Comparison of ENCODE assay signal across 26 cellular contexts in the genomic region with DNA sequence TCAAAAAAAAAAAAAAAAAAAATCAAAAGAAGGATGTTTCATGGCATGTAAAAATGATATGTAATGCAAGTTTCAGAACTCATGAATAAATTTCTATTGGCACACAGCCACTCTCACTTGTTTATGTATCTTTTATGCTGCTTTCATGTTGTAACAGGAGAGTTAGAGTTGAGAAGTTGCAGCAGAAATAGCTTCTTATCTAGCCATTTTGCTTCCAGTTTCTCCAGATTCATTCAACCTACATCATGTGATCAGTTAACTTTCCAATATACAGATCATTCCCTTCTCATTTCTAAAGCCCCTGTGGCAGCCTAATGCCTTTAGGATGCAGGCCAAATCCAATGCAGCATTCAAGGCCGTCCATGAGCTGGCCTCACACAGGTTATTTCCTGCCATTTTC. TPM values are rescaled to one million over a fixed set of nuclear protein-coding genes. Genes with fewer than 3 reads are reported as not detected.
A peak's percentile ranks its signal among the peaks of the same experiment; 100 is the strongest.
DNase-seq lines count a peak whose midpoint lies in the region; ATAC-seq and TF ChIP-seq lines count a peak whose summit lies in the region.
"Had no signal": no experiment of that assay in that cellular context is flagged by ENCODE, and none has a peak within 500 bp of the region (broad histone marks: within the 10 kb centered on the region; RNA-seq: fewer than 3 reads in every experiment).

No MANE protein-coding gene starts in this region.

- no peaks in the 10 kb centered on the region for H3K79me2 ChIP-seq in mammary epithelial cell (ENCODE audit: insufficient read depth, low read length)

- H3K9ac ChIP-seq in mammary epithelial cell (ENCODE audit: insufficient read depth, low read length), result no peak overlapping the region
- H3K9ac ChIP-seq: GM23248 had no signal

- no peaks in the 10 kb centered on the region for H3K9me3 Mint-ChIP-seq in MCF 10A (ENCODE audit: unreplicated experiment)
- H3K9me3 Mint-ChIP-seq: activated CD4-positive, alpha-beta memory T cell treated with anti-CD3 and anti-CD28 coated beads, Interleukin-2, amount 10 ng/mL, durations not matched to agents 7 days and 5 days; CD4-positive, alpha-beta memory T cell; central memory CD8-positive, alpha-beta T cell had no signal

- H3K4me1 ChIP-seq in mammary epithelial cell (ENCODE audit: insufficient read depth, low read length) (no peaks in the 10 kb centered on the region), foreskin keratinocyte (peaks cover 7% of the 10 kb centered on the region), ovary (ENCODE audit: insufficient read depth) (peaks cover 1% of the 10 kb centered on the region), uterus (no peaks in the 10 kb centered on the region)

- H2AFZ ChIP-seq in mammary epithelial cell (ENCODE audit: low read depth, low read length), result no peak overlapping the region
- H2AFZ ChIP-seq: GM23248 had no signal

- TF ChIP-seq EP300 in ovary (IDR thresholded peaks at IDR 0.05), result no peak

- H3K27me3 ChIP-seq in mammary epithelial cell (ENCODE audit: insufficient read depth, low read length) (no peaks in the 10 kb centered on the region), foreskin keratinocyte (no peaks in the 10 kb centered on the region), ovary (no peaks in the 10 kb centered on the region), uterus (no peaks in the 10 kb centered on the region)
- H3K27me3 ChIP-seq: heart left ventricle, thyroid gland had no signal

- H3K36me3 ChIP-seq in mammary epithelial cell (ENCODE audit: insufficient read depth, low read length) (no peaks in the 10 kb centered on the region), ovary (no peaks in the 10 kb centered on the region), uterus (no peaks in the 10 kb centered on the region)
- H3K36me3 ChIP-seq: heart left ventricle, thyroid gland had no signal

- no peak for ATAC-seq in foreskin keratinocyte
- ATAC-seq in HG03159 (IDR thresholded peaks at IDR 0.05; ENCODE audit: unreplicated experiment), result no peak
- ATAC-seq: activated CD4-positive, CD25-positive, alpha-beta regulatory T cell treated with anti-CD3 and anti-CD28 coated beads, Interleukin-2, amount 50 U/mL, for 24 hours; heart left ventricle; stimulated activated naive CD8-positive, alpha-beta T cell treated with anti-CD3 and anti-CD28 coated beads, Interleukin-15, Interleukin-2, amounts not matched to agents 100 U/mL and 50 U/mL, for 24 hours had no signal

- H3K9me3 ChIP-seq in mammary epithelial cell (replicated peaks; ENCODE audit: insufficient read depth, low read length) (no peaks in the 10 kb centered on the region), ovary (no peaks in the 10 kb centered on the region), uterus (no peaks in the 10 kb centered on the region)
- H3K9me3 ChIP-seq: heart left ventricle, thyroid gland had no signal

- peak; percentile 8 for DNase-seq in mammary epithelial cell
- no peak for DNase-seq in MCF 10A (ENCODE audit: unreplicated experiment)
- peak; percentile 13 to 14 for DNase-seq in cardiac fibroblast (ENCODE audit: low read depth in 2 of 2)
- DNase-seq in foreskin keratinocyte, result peak; percentile 22 to 56
- no peak for DNase-seq in NCI-H1930 (lab: John Stamatoyannopoulos, UW)
- no peak for DNase-seq in ovary
- no peak for DNase-seq in uterus
- DNase-seq: activated CD4-positive, alpha-beta memory T cell treated with anti-CD3 and anti-CD28 coated beads, Interleukin-2, amount 10 ng/mL, durations not matched to agents 7 days and 5 days; activated CD8-positive, alpha-beta memory T cell treated with anti-CD3 and anti-CD28 coated beads, Interleukin-2, amount 50 U/mL, for 48 hours; activated naive CD4-positive, alpha-beta T cell treated with anti-CD3 and anti-CD28 coated beads, Interleukin-2, amount 50 U/mL, for 16 hours; AML-193; anterior cingulate cortex; CD4-positive, alpha-beta memory T cell; foreskin fibroblast; GM23248; heart left ventricle; mesendoderm; NCI-H1105 treated with DMSO at 0.1 percent for 48 hours; NCI-H2081; NCI-H345; occipital lobe; stimulated activated naive CD8-positive, alpha-beta T cell treated with anti-CD3 and anti-CD28 coated beads, Interleukin-15, Interleukin-2, amounts not matched to agents 100 U/mL and 50 U/mL, for 24 hours; thyroid gland had no signal

- CTCF ChIA-PET in mammary epithelial cell (lab: Charles Lee; ENCODE audit: low non-redundant PET), result no interaction called here
- CTCF ChIA-PET in MCF 10A (lab: Yijun Ruan, JAX), result no interaction called here

- TF ChIP-seq CTCF in mammary epithelial cell (conservative IDR thresholded peaks at IDR 0.05 in 1 of 2, IDR thresholded peaks at IDR 0.05 in 1 of 2; ENCODE audit: extremely low read depth in 1 of 2, insufficient read depth in 1 of 2, low read depth in 1 of 2, low read length in 2 of 2), result no peak
- TF ChIP-seq CTCF in MCF 10A (IDR thresholded peaks at IDR 0.05; ENCODE audit: unreplicated experiment), result no peak
- TF ChIP-seq CTCF in cardiac fibroblast (IDR thresholded peaks at IDR 0.05; ENCODE audit: low read depth, low read length), result no peak
- no peak for TF ChIP-seq CTCF in foreskin keratinocyte (conservative IDR thresholded peaks at IDR 0.05)
- TF ChIP-seq CTCF in ovary (IDR thresholded peaks at IDR 0.05), result no peak
- no peak for TF ChIP-seq CTCF in uterus (IDR thresholded peaks at IDR 0.05)

- peaks cover 2% of the 10 kb centered on the region for H3K36me3 Mint-ChIP-seq in MCF 10A (ENCODE audit: insufficient read depth, unreplicated experiment)
- H3K36me3 Mint-ChIP-seq: CD4-positive, alpha-beta memory T cell had no signal

- H3K27ac Mint-ChIP-seq in MCF 10A (ENCODE audit: low read depth, unreplicated experiment), result no peak overlapping the region
- H3K27ac Mint-ChIP-seq: activated CD4-positive, alpha-beta memory T cell treated with anti-CD3 and anti-CD28 coated beads, Interleukin-2, amount 10 ng/mL, durations not matched to agents 7 days and 5 days had no signal

- WGBS in mammary epithelial cell (ENCODE audit: low coverage, missing lambda C conversion rate), result 14% methylated on average over 1 of the region's 1 CpG
- 5 to 14% (median 5%) methylated on average over 1 of the region's 1 CpG for WGBS in ovary, 3 donors

- H3K4me3 Mint-ChIP-seq in MCF 10A (ENCODE audit: unreplicated experiment), result no peak overlapping the region
- H3K4me3 Mint-ChIP-seq: activated CD4-positive, alpha-beta memory T cell treated with anti-CD3 and anti-CD28 coated beads, Interleukin-2, amount 10 ng/mL, durations not matched to agents 7 days and 5 days; CD4-positive, alpha-beta memory T cell; central memory CD8-positive, alpha-beta T cell had no signal

- no peak for TF ChIP-seq POLR2A in ovary (IDR thresholded peaks at IDR 0.05)
- no peak for TF ChIP-seq POLR2A in uterus (IDR thresholded peaks at IDR 0.05)

- dilution Hi-C loops in mammary epithelial cell (cut with HindIII; ENCODE audit: low sequenced_read_pairs), result loop anchor here (5.0 kb wide), 1 partner anchor 72 kb away; no protein-coding TSS in a partner anchor

- H3K27ac ChIP-seq in mammary epithelial cell (ENCODE audit: insufficient read depth, low read depth, low read length) (no peak overlapping the region), foreskin keratinocyte (peak overlapping the region; percentile 52), ovary (peak overlapping the region in 1 of 2 donors; percentile 28), uterus (no peak overlapping the region)
- H3K27ac ChIP-seq: GM23248, heart left ventricle, thyroid gland had no signal

- no peak overlapping the region for H3K4me2 ChIP-seq in mammary epithelial cell (ENCODE audit: insufficient read depth, low read depth, low read length)

- H3K4me3 ChIP-seq in mammary epithelial cell (replicated peaks in 1 of 3; ENCODE audit: insufficient read depth in 1 of 3, low read depth in 2 of 3, low read length in 3 of 3) (no peak overlapping the region), cardiac fibroblast (replicated peaks in 1 of 2; ENCODE audit: low read depth in 2 of 2, low read length in 2 of 2) (no peak overlapping the region), ovary (no peak overlapping the region), uterus (no peak overlapping the region)
- H3K4me3 ChIP-seq: GM23248, heart left ventricle, thyroid gland had no signal

- intact Hi-C loops in mammary epithelial cell (cut with micrococcal nuclease), result no loop called here
- intact Hi-C loops in MCF 10A (cut with micrococcal nuclease), result no loop called here
- intact Hi-C loops in ovary (cut with DNase I), result loop anchor here in 1 of 4 donors (10.0 kb wide), 1 partner anchor 55 kb away; no protein-coding TSS in a partner anchor
- intact Hi-C loops in uterus (cut with DNase I; ENCODE audit: low total_unique reads), result no loop called here

- no peaks in the 10 kb centered on the region for H4K20me1 ChIP-seq in mammary epithelial cell (ENCODE audit: insufficient read depth, low read length)

- BruUV-seq in mammary epithelial cell (replicated peaks; lab: Mats Ljungman, UMichigan), result no TSS peak
- BruUV-seq in MCF 10A (replicated peaks; lab: Mats Ljungman, UMichigan), result no TSS peak

- POLR2A ChIA-PET in MCF 10A (lab: Yijun Ruan, JAX), result no interaction called here

- in situ Hi-C loops in mammary epithelial cell (cut with MboI; ENCODE audit: low sequenced_read_pairs in 2 of 2), result no loop called here

- H3K4me1 Mint-ChIP-seq in MCF 10A (ENCODE audit: insufficient read depth, unreplicated experiment), result peaks cover 5% of the 10 kb centered on the region

- H3K27me3 Mint-ChIP-seq in MCF 10A (ENCODE audit: insufficient read depth, unreplicated experiment), result no peaks in the 10 kb centered on the region
- H3K27me3 Mint-ChIP-seq: activated CD4-positive, alpha-beta memory T cell treated with anti-CD3 and anti-CD28 coated beads, Interleukin-2, amount 10 ng/mL, durations not matched to agents 7 days and 5 days; CD4-positive, alpha-beta memory T cell; central memory CD8-positive, alpha-beta T cell had no signal

RNA-seq across cellular contexts. Expression of a gene that starts 30.4 kb away (rescaled TPM):
- total RNA-seq in mammary epithelial cell (10 to 100 TPM in 1 of 2 donors, 1 to 10 TPM in 1; 5.3 to 15.7 TPM), MCF 10A (2022) (5.6 and 6.7 TPM in 2 replicates), foreskin keratinocyte (5.5 and 5.6 TPM in 2 replicates), ovary (10 to 100 TPM in 2 of 7 donors, 1 to 10 TPM in 5; 3.9 to 11.6 (median 8.7) TPM), uterus (10 to 100 TPM in 2 of 4 donors, 1 to 10 TPM in 2; 3.6 to 13.7 (median 9.7) TPM)
- polyA plus RNA-seq in mammary epithelial cell (3.8 TPM), foreskin keratinocyte (2.8 TPM in 2 replicates), ovary (1 to 10 TPM; 4.3 to 5.3 TPM)
- polyA minus RNA-seq in mammary epithelial cell, result 3.3 TPM

RNA-seq across cellular contexts. Expression of a gene that starts 31.9 kb away (rescaled TPM):
- total RNA-seq in mammary epithelial cell (100 to 1,000 TPM; 175 to 189 TPM), MCF 10A (2022) (191 and 215 TPM in 2 replicates), foreskin keratinocyte (261 and 283 TPM in 2 replicates), ovary (100 to 1,000 TPM in 2 of 7 donors, 10 to 100 TPM in 5; 49.6 to 130 (median 72.4) TPM), uterus (100 to 1,000 TPM in 1 of 4 donors, 10 to 100 TPM in 3; 34.6 to 169 (median 68.7) TPM)
- polyA plus RNA-seq in mammary epithelial cell (194 TPM), foreskin keratinocyte (179 and 181 TPM in 2 replicates), ovary (10 to 100 TPM; 52.2 to 78.5 TPM)
- polyA minus RNA-seq in mammary epithelial cell, result 145 TPM

Comparison
In these comparisons a context has a peak if more than half of its experiments do, and no peak if none do; other contexts are left out.
1. DNase-seq: peak in mammary epithelial cell (single experiment), cardiac fibroblast (2 of 2) and foreskin keratinocyte (2 of 2); none in MCF 10A (single experiment), NCI-H1930 (0 of 2), ovary (0 of 5) and uterus (0 of 2).